In genomic region chr10:50508315-50509051, GRCh38 we compare ENCODE assay signal across 8 cellular contexts.
DNase-seq lines count a peak whose midpoint lies in the region; ATAC-seq lines count a peak whose summit lies in the region.

No MANE protein-coding gene starts in this region.

- DNase-seq in activated T-cell treated with anti-CD3 and anti-CD28 coated beads for 48 hours (ENCODE audit: low read depth) (peak; percentile 10), cerebellar cortex (ENCODE audit: low spot score) (no peak), NCI-H524 treated with DMSO at 0.1 percent for 48 hours (lab: John Stamatoyannopoulos, UW) (no peak), CD1c-positive myeloid dendritic cell (ENCODE audit: extremely low spot score) (no peak)
- DNase-seq in activated T-cell treated with anti-CD3 and anti-CD28 coated beads, Interleukin-2, amount 50 U/mL, for 1 hour: no peak
- peak; percentile 40 to 84 for DNase-seq in stimulated activated effector memory CD8-positive, alpha-beta T cell treated with anti-CD3 and anti-CD28 coated beads, Interleukin-12 subunit alpha, Interleukin-12 subunit beta, amount 100 ng/mL, for 72 hours (ENCODE audit: low spot score in 2 of 2)

- H3K9me3 Mint-ChIP-seq in stimulated activated effector memory CD8-positive, alpha-beta T cell treated with anti-CD3 and anti-CD28 coated beads, Interleukin-12 subunit alpha, Interleukin-12 subunit beta, amount 100 ng/mL, for 72 hours: no peaks in the 10 kb centered on the region

- H3K4me3 Mint-ChIP-seq in stimulated activated effector memory CD8-positive, alpha-beta T cell treated with anti-CD3 and anti-CD28 coated beads, Interleukin-12 subunit alpha, Interleukin-12 subunit beta, amount 100 ng/mL, for 72 hours: no peak overlapping the region

- peak; percentile 69 for ATAC-seq in HG02759 (IDR thresholded peaks at IDR 0.05; ENCODE audit: unreplicated experiment)
- ATAC-seq in activated CD4-positive, CD25-positive, alpha-beta regulatory T cell treated with anti-CD3 and anti-CD28 coated beads, Interleukin-2, amount 50 U/mL, for 24 hours: peak; percentile 80 to 85
- peak; percentile 90 for ATAC-seq in stimulated activated effector memory CD8-positive, alpha-beta T cell treated with anti-CD3 and anti-CD28 coated beads, Interleukin-12 subunit alpha, Interleukin-12 subunit beta, amount 100 ng/mL, for 72 hours

- H3K36me3 Mint-ChIP-seq in stimulated activated effector memory CD8-positive, alpha-beta T cell treated with anti-CD3 and anti-CD28 coated beads, Interleukin-12 subunit alpha, Interleukin-12 subunit beta, amount 100 ng/mL, for 72 hours: no peaks in the 10 kb centered on the region

- H3K27ac Mint-ChIP-seq in stimulated activated effector memory CD8-positive, alpha-beta T cell treated with anti-CD3 and anti-CD28 coated beads, Interleukin-12 subunit alpha, Interleukin-12 subunit beta, amount 100 ng/mL, for 72 hours: peak overlapping the region; percentile 80

- peaks cover 85% of the 10 kb centered on the region for H3K4me1 Mint-ChIP-seq in stimulated activated effector memory CD8-positive, alpha-beta T cell treated with anti-CD3 and anti-CD28 coated beads, Interleukin-12 subunit alpha, Interleukin-12 subunit beta, amount 100 ng/mL, for 72 hours

Comparison
In these comparisons a context has a peak if more than half of its experiments do, and no peak if none do; other contexts are left out.
1. DNase-seq: peak in activated T-cell treated with anti-CD3 and anti-CD28 coated beads for 48 hours (single experiment) and stimulated activated effector memory CD8-positive, alpha-beta T cell treated with anti-CD3 and anti-CD28 coated beads, Interleukin-12 subunit alpha, Interleukin-12 subunit beta, amount 100 ng/mL, for 72 hours (2 of 2); none in activated T-cell treated with anti-CD3 and anti-CD28 coated beads, Interleukin-2, amount 50 U/mL, for 1 hour (single experiment), cerebellar cortex (single experiment), NCI-H524 treated with DMSO at 0.1 percent for 48 hours (single experiment) and CD1c-positive myeloid dendritic cell (single experiment).
2. Peak in every context shown above with its lines, with median percentiles within 50 percentile points of each other: ATAC-seq.